1 cellular context compared by ENCODE assay signal in the genomic region with DNA sequence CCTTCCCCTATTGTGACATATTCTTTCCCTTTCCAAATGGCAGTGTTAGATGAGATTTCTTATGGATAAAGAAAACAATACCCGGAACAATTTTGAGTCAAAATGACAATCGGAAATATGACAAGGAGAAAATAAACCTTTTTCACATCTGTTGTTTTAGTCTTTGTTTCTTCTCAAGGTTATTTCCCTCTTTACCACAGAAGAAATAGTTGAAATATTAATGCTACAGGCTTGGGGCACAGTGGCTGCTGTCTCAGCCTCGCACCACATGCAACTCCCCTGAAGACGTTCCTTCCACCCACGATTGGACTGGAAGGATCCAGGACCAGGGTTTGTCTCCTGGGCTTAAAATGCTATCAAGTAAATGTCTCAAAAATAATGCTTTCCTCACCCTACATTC.
TF ChIP-seq lines count a peak whose summit lies in the region.

No MANE protein-coding gene starts in this region.

TF ChIP-seq in GM12878, 131 proteins besides CTCF, POLR2A, EP300 and RAD21 (continued from another document and continues in another):
- TF ChIP-seq KDM1A (IDR thresholded peaks at IDR 0.05; ENCODE audit: borderline replicate concordance) (no peak), POLR2AphosphoS2 (IDR thresholded peaks at IDR 0.05; ENCODE audit: low read depth, low read length) (no peak), MTA2 (IDR thresholded peaks at IDR 0.05; ENCODE audit: low read depth) (peak; percentile 70), SREBF1 (IDR thresholded peaks at IDR 0.05; ENCODE audit: low read length) (no peak), RAD51 (IDR thresholded peaks at IDR 0.05) (no peak), TARDBP (IDR thresholded peaks at IDR 0.05; ENCODE audit: borderline replicate concordance) (no peak), PAX5 (IDR thresholded peaks at IDR 0.05; ENCODE audit: borderline replicate concordance, low read depth, low read length) (no peak), RB1 (IDR thresholded peaks at IDR 0.05; ENCODE audit: borderline replicate concordance) (no peak), RFX5 (IDR thresholded peaks at IDR 0.05; ENCODE audit: low read depth, low read length) (no peak), TAF1 (IDR thresholded peaks at IDR 0.05; ENCODE audit: borderline replicate concordance, low read depth, low read length) (no peak), CBX5 (IDR thresholded peaks at IDR 0.05; ENCODE audit: low read depth) (no peak), SPI1 (IDR thresholded peaks at IDR 0.05; ENCODE audit: borderline replicate concordance, insufficient read depth, low read depth, low read length) (no peak), SRF (IDR thresholded peaks at IDR 0.05; ENCODE audit: low read depth in 2 of 2, low read length in 2 of 2) (no peak), BCL11A (IDR thresholded peaks at IDR 0.05; ENCODE audit: low read depth, low read length) (no peak), ZNF24 (IDR thresholded peaks at IDR 0.05) (0 out of 2 replicates have a peak, but pooled peaks have one; percentile 12), GABPA (IDR thresholded peaks at IDR 0.05; ENCODE audit: low read depth) (no peak), CBX3 (IDR thresholded peaks at IDR 0.05; ENCODE audit: borderline replicate concordance, low read depth) (no peak), TCF3 (IDR thresholded peaks at IDR 0.05; ENCODE audit: borderline replicate concordance, insufficient read depth, low read depth, low read length) (no peak), MYB (IDR thresholded peaks at IDR 0.05; ENCODE audit: borderline replicate concordance, low read depth, low read length) (no peak), MEF2A (IDR thresholded peaks at IDR 0.05; ENCODE audit: insufficient read depth, low read depth, low read length) (no peak), WRNIP1 (IDR thresholded peaks at IDR 0.05; ENCODE audit: borderline replicate concordance, low read depth, low read length) (no peak), ZNF384 (IDR thresholded peaks at IDR 0.05; ENCODE audit: borderline replicate concordance, low read depth, low read length) (no peak), NBN (IDR thresholded peaks at IDR 0.05) (0 out of 2 replicates have a peak, but pooled peaks have one; percentile 26), IKZF2 (IDR thresholded peaks at IDR 0.05) (peak; percentile 85 to 87), SP1 (IDR thresholded peaks at IDR 0.05; ENCODE audit: low read depth, low read length) (no peak), KAT2A (conservative IDR thresholded peaks at IDR 0.05; ENCODE audit: control insufficient read depth, low read depth, low read length) (no peak), DPF2 (IDR thresholded peaks at IDR 0.05) (peak; percentile 35; the same call in 1 of the 2 replicates), KLF5 (IDR thresholded peaks at IDR 0.05; ENCODE audit: partially characterized antibody) (no peak), NFXL1 (IDR thresholded peaks at IDR 0.05; ENCODE audit: borderline replicate concordance) (no peak), BMI1 (IDR thresholded peaks at IDR 0.05; ENCODE audit: borderline replicate concordance) (no peak; the same call in 1 of the 2 replicates)
- TF ChIP-seq, protein P1, sequence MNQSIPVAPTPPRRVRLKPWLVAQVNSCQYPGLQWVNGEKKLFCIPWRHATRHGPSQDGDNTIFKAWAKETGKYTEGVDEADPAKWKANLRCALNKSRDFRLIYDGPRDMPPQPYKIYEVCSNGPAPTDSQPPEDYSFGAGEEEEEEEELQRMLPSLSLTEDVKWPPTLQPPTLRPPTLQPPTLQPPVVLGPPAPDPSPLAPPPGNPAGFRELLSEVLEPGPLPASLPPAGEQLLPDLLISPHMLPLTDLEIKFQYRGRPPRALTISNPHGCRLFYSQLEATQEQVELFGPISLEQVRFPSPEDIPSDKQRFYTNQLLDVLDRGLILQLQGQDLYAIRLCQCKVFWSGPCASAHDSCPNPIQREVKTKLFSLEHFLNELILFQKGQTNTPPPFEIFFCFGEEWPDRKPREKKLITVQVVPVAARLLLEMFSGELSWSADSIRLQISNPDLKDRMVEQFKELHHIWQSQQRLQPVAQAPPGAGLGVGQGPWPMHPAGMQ (IDR thresholded peaks at IDR 0.05; ENCODE audit: borderline replicate concordance), result no peak
- TF ChIP-seq, protein P2, sequence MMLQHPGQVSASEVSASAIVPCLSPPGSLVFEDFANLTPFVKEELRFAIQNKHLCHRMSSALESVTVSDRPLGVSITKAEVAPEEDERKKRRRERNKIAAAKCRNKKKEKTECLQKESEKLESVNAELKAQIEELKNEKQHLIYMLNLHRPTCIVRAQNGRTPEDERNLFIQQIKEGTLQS (IDR thresholded peaks at IDR 0.05; ENCODE audit: borderline replicate concordance, extremely low read depth, low read depth, low read length), result no peak
- TF ChIP-seq, protein P3, sequence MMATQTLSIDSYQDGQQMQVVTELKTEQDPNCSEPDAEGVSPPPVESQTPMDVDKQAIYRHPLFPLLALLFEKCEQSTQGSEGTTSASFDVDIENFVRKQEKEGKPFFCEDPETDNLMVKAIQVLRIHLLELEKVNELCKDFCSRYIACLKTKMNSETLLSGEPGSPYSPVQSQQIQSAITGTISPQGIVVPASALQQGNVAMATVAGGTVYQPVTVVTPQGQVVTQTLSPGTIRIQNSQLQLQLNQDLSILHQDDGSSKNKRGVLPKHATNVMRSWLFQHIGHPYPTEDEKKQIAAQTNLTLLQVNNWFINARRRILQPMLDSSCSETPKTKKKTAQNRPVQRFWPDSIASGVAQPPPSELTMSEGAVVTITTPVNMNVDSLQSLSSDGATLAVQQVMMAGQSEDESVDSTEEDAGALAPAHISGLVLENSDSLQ (IDR thresholded peaks at IDR 0.05), result no peak
- TF ChIP-seq, protein P4, sequence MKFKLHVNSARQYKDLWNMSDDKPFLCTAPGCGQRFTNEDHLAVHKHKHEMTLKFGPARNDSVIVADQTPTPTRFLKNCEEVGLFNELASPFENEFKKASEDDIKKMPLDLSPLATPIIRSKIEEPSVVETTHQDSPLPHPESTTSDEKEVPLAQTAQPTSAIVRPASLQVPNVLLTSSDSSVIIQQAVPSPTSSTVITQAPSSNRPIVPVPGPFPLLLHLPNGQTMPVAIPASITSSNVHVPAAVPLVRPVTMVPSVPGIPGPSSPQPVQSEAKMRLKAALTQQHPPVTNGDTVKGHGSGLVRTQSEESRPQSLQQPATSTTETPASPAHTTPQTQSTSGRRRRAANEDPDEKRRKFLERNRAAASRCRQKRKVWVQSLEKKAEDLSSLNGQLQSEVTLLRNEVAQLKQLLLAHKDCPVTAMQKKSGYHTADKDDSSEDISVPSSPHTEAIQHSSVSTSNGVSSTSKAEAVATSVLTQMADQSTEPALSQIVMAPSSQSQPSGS (IDR thresholded peaks at IDR 0.05; ENCODE audit: low read length), result no peak
- TF ChIP-seq, protein P5, sequence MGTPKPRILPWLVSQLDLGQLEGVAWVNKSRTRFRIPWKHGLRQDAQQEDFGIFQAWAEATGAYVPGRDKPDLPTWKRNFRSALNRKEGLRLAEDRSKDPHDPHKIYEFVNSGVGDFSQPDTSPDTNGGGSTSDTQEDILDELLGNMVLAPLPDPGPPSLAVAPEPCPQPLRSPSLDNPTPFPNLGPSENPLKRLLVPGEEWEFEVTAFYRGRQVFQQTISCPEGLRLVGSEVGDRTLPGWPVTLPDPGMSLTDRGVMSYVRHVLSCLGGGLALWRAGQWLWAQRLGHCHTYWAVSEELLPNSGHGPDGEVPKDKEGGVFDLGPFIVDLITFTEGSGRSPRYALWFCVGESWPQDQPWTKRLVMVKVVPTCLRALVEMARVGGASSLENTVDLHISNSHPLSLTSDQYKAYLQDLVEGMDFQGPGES (IDR thresholded peaks at IDR 0.05), result no peak
- TF ChIP-seq, protein P6, sequence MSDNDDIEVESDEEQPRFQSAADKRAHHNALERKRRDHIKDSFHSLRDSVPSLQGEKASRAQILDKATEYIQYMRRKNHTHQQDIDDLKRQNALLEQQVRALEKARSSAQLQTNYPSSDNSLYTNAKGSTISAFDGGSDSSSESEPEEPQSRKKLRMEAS (IDR thresholded peaks at IDR 0.05; ENCODE audit: low read depth, low read length), result no peak
- TF ChIP-seq, protein P7, sequence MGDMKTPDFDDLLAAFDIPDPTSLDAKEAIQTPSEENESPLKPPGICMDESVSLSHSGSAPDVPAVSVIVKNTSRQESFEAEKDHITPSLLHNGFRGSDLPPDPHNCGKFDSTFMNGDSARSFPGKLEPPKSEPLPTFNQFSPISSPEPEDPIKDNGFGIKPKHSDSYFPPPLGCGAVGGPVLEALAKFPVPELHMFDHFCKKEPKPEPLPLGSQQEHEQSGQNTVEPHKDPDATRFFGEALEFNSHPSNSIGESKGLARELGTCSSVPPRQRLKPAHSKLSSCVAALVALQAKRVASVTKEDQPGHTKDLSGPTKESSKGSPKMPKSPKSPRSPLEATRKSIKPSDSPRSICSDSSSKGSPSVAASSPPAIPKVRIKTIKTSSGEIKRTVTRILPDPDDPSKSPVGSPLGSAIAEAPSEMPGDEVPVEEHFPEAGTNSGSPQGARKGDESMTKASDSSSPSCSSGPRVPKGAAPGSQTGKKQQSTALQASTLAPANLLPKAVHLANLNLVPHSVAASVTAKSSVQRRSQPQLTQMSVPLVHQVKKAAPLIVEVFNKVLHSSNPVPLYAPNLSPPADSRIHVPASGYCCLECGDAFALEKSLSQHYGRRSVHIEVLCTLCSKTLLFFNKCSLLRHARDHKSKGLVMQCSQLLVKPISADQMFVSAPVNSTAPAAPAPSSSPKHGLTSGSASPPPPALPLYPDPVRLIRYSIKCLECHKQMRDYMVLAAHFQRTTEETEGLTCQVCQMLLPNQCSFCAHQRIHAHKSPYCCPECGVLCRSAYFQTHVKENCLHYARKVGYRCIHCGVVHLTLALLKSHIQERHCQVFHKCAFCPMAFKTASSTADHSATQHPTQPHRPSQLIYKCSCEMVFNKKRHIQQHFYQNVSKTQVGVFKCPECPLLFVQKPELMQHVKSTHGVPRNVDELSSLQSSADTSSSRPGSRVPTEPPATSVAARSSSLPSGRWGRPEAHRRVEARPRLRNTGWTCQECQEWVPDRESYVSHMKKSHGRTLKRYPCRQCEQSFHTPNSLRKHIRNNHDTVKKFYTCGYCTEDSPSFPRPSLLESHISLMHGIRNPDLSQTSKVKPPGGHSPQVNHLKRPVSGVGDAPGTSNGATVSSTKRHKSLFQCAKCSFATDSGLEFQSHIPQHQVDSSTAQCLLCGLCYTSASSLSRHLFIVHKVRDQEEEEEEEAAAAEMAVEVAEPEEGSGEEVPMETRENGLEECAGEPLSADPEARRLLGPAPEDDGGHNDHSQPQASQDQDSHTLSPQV (IDR thresholded peaks at IDR 0.05), result 0 out of 2 replicates have a peak, but pooled peaks have one; percentile 25
- TF ChIP-seq, protein P8, sequence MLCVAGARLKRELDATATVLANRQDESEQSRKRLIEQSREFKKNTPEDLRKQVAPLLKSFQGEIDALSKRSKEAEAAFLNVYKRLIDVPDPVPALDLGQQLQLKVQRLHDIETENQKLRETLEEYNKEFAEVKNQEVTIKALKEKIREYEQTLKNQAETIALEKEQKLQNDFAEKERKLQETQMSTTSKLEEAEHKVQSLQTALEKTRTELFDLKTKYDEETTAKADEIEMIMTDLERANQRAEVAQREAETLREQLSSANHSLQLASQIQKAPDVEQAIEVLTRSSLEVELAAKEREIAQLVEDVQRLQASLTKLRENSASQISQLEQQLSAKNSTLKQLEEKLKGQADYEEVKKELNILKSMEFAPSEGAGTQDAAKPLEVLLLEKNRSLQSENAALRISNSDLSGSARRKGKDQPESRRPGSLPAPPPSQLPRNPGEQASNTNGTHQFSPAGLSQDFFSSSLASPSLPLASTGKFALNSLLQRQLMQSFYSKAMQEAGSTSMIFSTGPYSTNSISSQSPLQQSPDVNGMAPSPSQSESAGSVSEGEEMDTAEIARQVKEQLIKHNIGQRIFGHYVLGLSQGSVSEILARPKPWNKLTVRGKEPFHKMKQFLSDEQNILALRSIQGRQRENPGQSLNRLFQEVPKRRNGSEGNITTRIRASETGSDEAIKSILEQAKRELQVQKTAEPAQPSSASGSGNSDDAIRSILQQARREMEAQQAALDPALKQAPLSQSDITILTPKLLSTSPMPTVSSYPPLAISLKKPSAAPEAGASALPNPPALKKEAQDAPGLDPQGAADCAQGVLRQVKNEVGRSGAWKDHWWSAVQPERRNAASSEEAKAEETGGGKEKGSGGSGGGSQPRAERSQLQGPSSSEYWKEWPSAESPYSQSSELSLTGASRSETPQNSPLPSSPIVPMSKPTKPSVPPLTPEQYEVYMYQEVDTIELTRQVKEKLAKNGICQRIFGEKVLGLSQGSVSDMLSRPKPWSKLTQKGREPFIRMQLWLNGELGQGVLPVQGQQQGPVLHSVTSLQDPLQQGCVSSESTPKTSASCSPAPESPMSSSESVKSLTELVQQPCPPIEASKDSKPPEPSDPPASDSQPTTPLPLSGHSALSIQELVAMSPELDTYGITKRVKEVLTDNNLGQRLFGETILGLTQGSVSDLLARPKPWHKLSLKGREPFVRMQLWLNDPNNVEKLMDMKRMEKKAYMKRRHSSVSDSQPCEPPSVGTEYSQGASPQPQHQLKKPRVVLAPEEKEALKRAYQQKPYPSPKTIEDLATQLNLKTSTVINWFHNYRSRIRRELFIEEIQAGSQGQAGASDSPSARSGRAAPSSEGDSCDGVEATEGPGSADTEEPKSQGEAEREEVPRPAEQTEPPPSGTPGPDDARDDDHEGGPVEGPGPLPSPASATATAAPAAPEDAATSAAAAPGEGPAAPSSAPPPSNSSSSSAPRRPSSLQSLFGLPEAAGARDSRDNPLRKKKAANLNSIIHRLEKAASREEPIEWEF (IDR thresholded peaks at IDR 0.05; ENCODE audit: insufficient replicate concordance, low read depth, low read length), result no peak
- TF ChIP-seq, protein P9, sequence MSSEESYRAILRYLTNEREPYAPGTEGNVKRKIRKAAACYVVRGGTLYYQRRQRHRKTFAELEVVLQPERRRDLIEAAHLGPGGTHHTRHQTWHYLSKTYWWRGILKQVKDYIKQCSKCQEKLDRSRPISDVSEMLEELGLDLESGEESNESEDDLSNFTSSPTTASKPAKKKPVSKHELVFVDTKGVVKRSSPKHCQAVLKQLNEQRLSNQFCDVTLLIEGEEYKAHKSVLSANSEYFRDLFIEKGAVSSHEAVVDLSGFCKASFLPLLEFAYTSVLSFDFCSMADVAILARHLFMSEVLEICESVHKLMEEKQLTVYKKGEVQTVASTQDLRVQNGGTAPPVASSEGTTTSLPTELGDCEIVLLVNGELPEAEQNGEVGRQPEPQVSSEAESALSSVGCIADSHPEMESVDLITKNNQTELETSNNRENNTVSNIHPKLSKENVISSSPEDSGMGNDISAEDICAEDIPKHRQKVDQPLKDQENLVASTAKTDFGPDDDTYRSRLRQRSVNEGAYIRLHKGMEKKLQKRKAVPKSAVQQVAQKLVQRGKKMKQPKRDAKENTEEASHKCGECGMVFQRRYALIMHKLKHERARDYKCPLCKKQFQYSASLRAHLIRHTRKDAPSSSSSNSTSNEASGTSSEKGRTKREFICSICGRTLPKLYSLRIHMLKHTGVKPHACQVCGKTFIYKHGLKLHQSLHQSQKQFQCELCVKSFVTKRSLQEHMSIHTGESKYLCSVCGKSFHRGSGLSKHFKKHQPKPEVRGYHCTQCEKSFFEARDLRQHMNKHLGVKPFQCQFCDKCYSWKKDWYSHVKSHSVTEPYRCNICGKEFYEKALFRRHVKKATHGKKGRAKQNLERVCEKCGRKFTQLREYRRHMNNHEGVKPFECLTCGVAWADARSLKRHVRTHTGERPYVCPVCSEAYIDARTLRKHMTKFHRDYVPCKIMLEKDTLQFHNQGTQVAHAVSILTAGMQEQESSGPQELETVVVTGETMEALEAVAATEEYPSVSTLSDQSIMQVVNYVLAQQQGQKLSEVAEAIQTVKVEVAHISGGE (CRISPR knock-in tag; IDR thresholded peaks at IDR 0.05), result no peak
- TF ChIP-seq, protein P10, sequence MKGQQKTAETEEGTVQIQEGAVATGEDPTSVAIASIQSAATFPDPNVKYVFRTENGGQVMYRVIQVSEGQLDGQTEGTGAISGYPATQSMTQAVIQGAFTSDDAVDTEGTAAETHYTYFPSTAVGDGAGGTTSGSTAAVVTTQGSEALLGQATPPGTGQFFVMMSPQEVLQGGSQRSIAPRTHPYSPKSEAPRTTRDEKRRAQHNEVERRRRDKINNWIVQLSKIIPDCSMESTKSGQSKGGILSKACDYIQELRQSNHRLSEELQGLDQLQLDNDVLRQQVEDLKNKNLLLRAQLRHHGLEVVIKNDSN (IDR thresholded peaks at IDR 0.05; ENCODE audit: borderline replicate concordance, extremely low read length, insufficient read depth, low read depth, low read length), result no peak
